Comparison of ENCODE assay signal across 8 cellular contexts in genomic region chr1:111199881-111200801, GRCh38. TPM values are rescaled to one million over a fixed set of nuclear protein-coding genes. Genes with fewer than 3 reads are reported as not detected.
DNase-seq lines count a peak whose midpoint lies in the region; ATAC-seq and TF ChIP-seq lines count a peak whose summit lies in the region.

Gene DENND2D, minus strand, starts transcription at chr1:111200646. Its CDS starts 187 bp downstream, at chr1:111200459.

- no peak for ATAC-seq in GM19395 (IDR thresholded peaks at IDR 0.05; ENCODE audit: unreplicated experiment)
- ATAC-seq in GM18505 (IDR thresholded peaks at IDR 0.05; ENCODE audit: unreplicated experiment), result no peak
- no peak for ATAC-seq in GM21528 (IDR thresholded peaks at IDR 0.05; ENCODE audit: low FRiP score, unreplicated experiment)

- no peak within 1 kb of the TSS for H3K4me3 ChIP-seq in kidney epithelial cell (ENCODE audit: low read depth, low read length)

- H3K27me3 ChIP-seq in kidney epithelial cell (ENCODE audit: control insufficient read depth, insufficient read depth, low read length), result peaks cover 6% of the 10 kb centered on the region

- TF ChIP-seq CTCF in kidney epithelial cell (IDR thresholded peaks at IDR 0.05; ENCODE audit: insufficient read depth, low read length, poor library complexity, severe bottlenecking), result no peak

- H3K36me3 ChIP-seq in kidney epithelial cell (ENCODE audit: control insufficient read depth, insufficient read depth, low read length), result no peaks in the 10 kb centered on the region

- DNase-seq in NOMO-1 (lab: John Stamatoyannopoulos, UW; ENCODE audit: unreplicated experiment in 2 of 2), result peak; percentile 45 to 73
- DNase-seq in activated T-cell treated with anti-CD3 and anti-CD28 coated beads, Interleukin-2, amount 50 U/mL, for 48 hours, result peak; percentile 80 to 83
- no peak for DNase-seq in kidney epithelial cell (ENCODE audit: low read depth)
- DNase-seq in stimulated activated CD4-positive, alpha-beta T cell treated with anti-CD3 and anti-CD28 coated beads, Interleukin-4, amount 100 ng/mL, for 48 hours (ENCODE audit: low read depth in 2 of 2), result peak; percentile 46 to 60
- DNase-seq in DMS53 (lab: John Stamatoyannopoulos, UW), result no peak

- no peak for TF ChIP-seq POLR2A in GM18505 (IDR thresholded peaks at IDR 0.05; ENCODE audit: borderline replicate concordance, extremely low read depth, insufficient read depth, insufficient read length)

RNA-seq across cellular contexts. Expression of gene DENND2D, which starts in this region (rescaled TPM):
- total RNA-seq in kidney epithelial cell, result 13.2 and 16.6 TPM in 2 replicates

Comparison
In these comparisons a context has a peak if more than half of its experiments do, and no peak if none do; other contexts are left out.
1. DNase-seq: peak in NOMO-1 (2 of 2), activated T-cell treated with anti-CD3 and anti-CD28 coated beads, Interleukin-2, amount 50 U/mL, for 48 hours (2 of 2) and stimulated activated CD4-positive, alpha-beta T cell treated with anti-CD3 and anti-CD28 coated beads, Interleukin-4, amount 100 ng/mL, for 48 hours (2 of 2); none in kidney epithelial cell (single experiment) and DMS53 (single experiment).